Comparison of ENCODE assay signal across 22 cellular contexts in genomic region chr13:98835156-98835555, GRCh38.
DNase-seq lines count a peak whose midpoint lies in the region; TF ChIP-seq lines count a peak whose summit lies in the region.
"Had no signal": no experiment of that assay in that cellular context is flagged by ENCODE, and none has a peak within 500 bp of the region (broad histone marks: within the 10 kb centered on the region; RNA-seq: fewer than 3 reads in every experiment).

No MANE protein-coding gene starts in this region.

- WGBS in mammary epithelial cell (ENCODE audit: low coverage, missing lambda C conversion rate), result 100% methylated on average over 3 of the region's 3 CpGs

- no peaks in the 10 kb centered on the region for H3K9me3 ChIP-seq in mammary epithelial cell (replicated peaks; ENCODE audit: insufficient read depth, low read length)
- H3K9me3 ChIP-seq: HAP-1 had no signal

- H3K36me3 ChIP-seq in mammary epithelial cell (ENCODE audit: insufficient read depth, low read length), result peaks cover 2% of the 10 kb centered on the region
- H3K36me3 ChIP-seq: HAP-1 had no signal

- H2AFZ ChIP-seq in mammary epithelial cell (ENCODE audit: low read depth, low read length), result no peak overlapping the region
- H2AFZ ChIP-seq: GM23248 had no signal

- no peak overlapping the region for H3K4me3 Mint-ChIP-seq in HFFc6
- H3K4me3 Mint-ChIP-seq: CD8-positive, alpha-beta memory T cell had no signal

- no peaks in the 10 kb centered on the region for H4K20me1 ChIP-seq in mammary epithelial cell (ENCODE audit: insufficient read depth, low read length)

- H3K36me3 Mint-ChIP-seq in HFFc6 (ENCODE audit: low read depth), result peaks cover 12% of the 10 kb centered on the region; the same call in 1 of the 2 replicates

- no peaks in the 10 kb centered on the region for H3K27me3 Mint-ChIP-seq in HFFc6 (ENCODE audit: insufficient read depth)
- H3K27me3 Mint-ChIP-seq: CD8-positive, alpha-beta memory T cell had no signal

- in situ Hi-C loops in mammary epithelial cell (cut with MboI; ENCODE audit: low sequenced_read_pairs in 2 of 2), result loop anchor here in 1 of 2 donors (25.0 kb wide), 1 partner anchor 373 kb away; no protein-coding TSS in a partner anchor

- peak overlapping the region; percentile 63 for H3K4me2 ChIP-seq in mammary epithelial cell (ENCODE audit: insufficient read depth, low read depth, low read length)

- no peak overlapping the region for H3K9ac ChIP-seq in mammary epithelial cell (ENCODE audit: insufficient read depth, low read length)
- H3K9ac ChIP-seq: GM23248 had no signal

- H3K27ac Mint-ChIP-seq in HFFc6, result no peak overlapping the region

- H3K4me1 Mint-ChIP-seq in HFFc6 (ENCODE audit: low read depth), result peaks cover 20% of the 10 kb centered on the region
- H3K4me1 Mint-ChIP-seq: CD8-positive, alpha-beta memory T cell had no signal

- BruUV-seq in mammary epithelial cell (replicated peaks; lab: Mats Ljungman, UMichigan), result no TSS peak

- peaks cover 13% of the 10 kb centered on the region for H3K4me1 ChIP-seq in mammary epithelial cell (ENCODE audit: insufficient read depth, low read length)

- no peak overlapping the region for H3K4me3 ChIP-seq in mammary epithelial cell (replicated peaks in 1 of 3; ENCODE audit: insufficient read depth in 1 of 3, low read depth in 2 of 3, low read length in 3 of 3)
- H3K4me3 ChIP-seq: GM23248, HAP-1, K562 had no signal

- no peak overlapping the region for H3K27ac ChIP-seq in mammary epithelial cell (ENCODE audit: insufficient read depth, low read depth, low read length)
- H3K27ac ChIP-seq: GM23248 had no signal

- DNase-seq in NCI-H526 (lab: John Stamatoyannopoulos, UW) (peak; percentile 19 to 41), NCI-H526 treated with DMSO at 0.1 percent for 48 hours (lab: John Stamatoyannopoulos, UW) (no peak), DMS79 treated with DMSO at 0.1 percent for 48 hours (lab: John Stamatoyannopoulos, UW) (peak; percentile 68), NCI-H146 treated with DMSO at 0.1 percent for 48 hours (lab: John Stamatoyannopoulos, UW; ENCODE audit: unreplicated experiment) (peak; percentile 80), mammary epithelial cell (no peak), NCI-H774 (lab: John Stamatoyannopoulos, UW) (no peak), HFFc6 (no peak)
- DNase-seq in activated CD4-positive, CD25-positive, alpha-beta regulatory T cell (lab: John Stamatoyannopoulos, UW), result no peak
- DNase-seq: C1 segment of cervical spinal cord; CD8-positive, alpha-beta memory T cell; GM23248; MV-4-11; NCI-H1436 treated with DMSO at 0.1 percent for 48 hours; NCI-H2081; NCI-H226; PC-3; RPMI8226; SHP77 treated with DMSO at 0.1 percent for 48 hours; T-helper 1 cell; T-helper 9 cell had no signal

- no peaks in the 10 kb centered on the region for H3K9me3 Mint-ChIP-seq in HFFc6
- H3K9me3 Mint-ChIP-seq: CD8-positive, alpha-beta memory T cell had no signal

- no peaks in the 10 kb centered on the region for H3K27me3 ChIP-seq in mammary epithelial cell (ENCODE audit: insufficient read depth, low read length)

- no peak for TF ChIP-seq CTCF in mammary epithelial cell (conservative IDR thresholded peaks at IDR 0.05 in 1 of 2, IDR thresholded peaks at IDR 0.05 in 1 of 2; ENCODE audit: extremely low read depth in 1 of 2, insufficient read depth in 1 of 2, low read depth in 1 of 2, low read length in 2 of 2)
- no peak for TF ChIP-seq CTCF in HFFc6 (IDR thresholded peaks at IDR 0.05)

- intact Hi-C loops in mammary epithelial cell (cut with micrococcal nuclease), result no loop called here

- CTCF ChIA-PET in mammary epithelial cell (lab: Charles Lee; ENCODE audit: low non-redundant PET), result no interaction called here

- dilution Hi-C loops in mammary epithelial cell (cut with HindIII; ENCODE audit: low sequenced_read_pairs), result no loop called here

- no peaks in the 10 kb centered on the region for H3K79me2 ChIP-seq in mammary epithelial cell (ENCODE audit: insufficient read depth, low read length)

Comparison
In these comparisons a context has a peak if more than half of its experiments do, and no peak if none do; other contexts are left out.
1. DNase-seq: peak in NCI-H526 (2 of 2), DMS79 treated with DMSO at 0.1 percent for 48 hours (single experiment) and NCI-H146 treated with DMSO at 0.1 percent for 48 hours (single experiment); none in NCI-H526 treated with DMSO at 0.1 percent for 48 hours (single experiment), mammary epithelial cell (single experiment), NCI-H774 (single experiment), HFFc6 (single experiment) and activated CD4-positive, CD25-positive, alpha-beta regulatory T cell (0 of 4).